In the genomic region with DNA sequence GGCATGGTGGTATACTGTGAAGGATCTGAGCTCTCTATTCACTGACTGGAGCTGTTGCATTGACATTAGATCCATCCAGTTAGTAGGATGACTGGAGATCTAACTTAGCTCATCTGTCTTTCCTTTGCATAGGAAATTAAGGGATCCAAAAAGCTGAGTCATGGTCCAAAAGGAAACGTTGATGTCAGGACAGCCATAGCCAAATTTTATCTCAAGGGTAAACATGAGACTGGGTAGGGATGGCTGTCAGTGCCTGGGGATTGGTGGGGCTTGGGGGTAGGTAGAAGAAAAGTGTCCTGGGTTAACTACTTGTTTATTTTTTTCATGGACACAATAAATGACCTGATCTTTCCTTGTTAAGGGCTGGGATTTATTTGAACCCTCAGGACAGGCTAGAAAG, we compare ENCODE assay signal across 1 cellular context.
TF ChIP-seq lines count a peak whose summit lies in the region.

No MANE protein-coding gene starts in this region.

TF ChIP-seq in IMR-90, 13 proteins besides CTCF, POLR2A, EP300 and RAD21 (continued from another document):
- TF ChIP-seq, protein P1, sequence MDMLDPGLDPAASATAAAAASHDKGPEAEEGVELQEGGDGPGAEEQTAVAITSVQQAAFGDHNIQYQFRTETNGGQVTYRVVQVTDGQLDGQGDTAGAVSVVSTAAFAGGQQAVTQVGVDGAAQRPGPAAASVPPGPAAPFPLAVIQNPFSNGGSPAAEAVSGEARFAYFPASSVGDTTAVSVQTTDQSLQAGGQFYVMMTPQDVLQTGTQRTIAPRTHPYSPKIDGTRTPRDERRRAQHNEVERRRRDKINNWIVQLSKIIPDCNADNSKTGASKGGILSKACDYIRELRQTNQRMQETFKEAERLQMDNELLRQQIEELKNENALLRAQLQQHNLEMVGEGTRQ (IDR thresholded peaks at IDR 0.05; ENCODE audit: low read depth, low read length): no peak
